Comparison of ENCODE assay signal across 1 cellular context in genomic region chr1:212956231-212956630, GRCh38.
TF ChIP-seq lines count a peak whose summit lies in the region.

No MANE protein-coding gene starts in this region.

TF ChIP-seq in GM12878, 131 proteins besides CTCF, POLR2A, EP300 and RAD21 (continued from another document):
- TF ChIP-seq RELB (IDR thresholded peaks at IDR 0.05; ENCODE audit: low read depth) (no peak), IKZF2 (IDR thresholded peaks at IDR 0.05) (0 out of 4 replicates have a peak, but pooled peaks of 1 of the 2 experiments have one; percentile 26), EED (IDR thresholded peaks at IDR 0.05; ENCODE audit: low read depth) (peak; percentile 62), ZNF622 (IDR thresholded peaks at IDR 0.05) (no peak), SMAD5 (IDR thresholded peaks at IDR 0.05; ENCODE audit: low read depth) (no peak), YBX1 (IDR thresholded peaks at IDR 0.05) (no peak), SMC3 (IDR thresholded peaks at IDR 0.05; ENCODE audit: borderline replicate concordance, low read length) (no peak), ZNF274 (IDR thresholded peaks at IDR 0.05; ENCODE audit: insufficient read depth, insufficient read length) (no peak), IRF3 (IDR thresholded peaks at IDR 0.05) (no peak), ELK1 (IDR thresholded peaks at IDR 0.05; ENCODE audit: low read depth, low read length) (no peak), BCLAF1 (IDR thresholded peaks at IDR 0.05) (no peak), ZNF24 (IDR thresholded peaks at IDR 0.05) (no peak), SIX5 (IDR thresholded peaks at IDR 0.05; ENCODE audit: low read depth, low read length, severe bottlenecking) (no peak)
